28 cellular contexts compared by ENCODE assay signal in the genomic region with DNA sequence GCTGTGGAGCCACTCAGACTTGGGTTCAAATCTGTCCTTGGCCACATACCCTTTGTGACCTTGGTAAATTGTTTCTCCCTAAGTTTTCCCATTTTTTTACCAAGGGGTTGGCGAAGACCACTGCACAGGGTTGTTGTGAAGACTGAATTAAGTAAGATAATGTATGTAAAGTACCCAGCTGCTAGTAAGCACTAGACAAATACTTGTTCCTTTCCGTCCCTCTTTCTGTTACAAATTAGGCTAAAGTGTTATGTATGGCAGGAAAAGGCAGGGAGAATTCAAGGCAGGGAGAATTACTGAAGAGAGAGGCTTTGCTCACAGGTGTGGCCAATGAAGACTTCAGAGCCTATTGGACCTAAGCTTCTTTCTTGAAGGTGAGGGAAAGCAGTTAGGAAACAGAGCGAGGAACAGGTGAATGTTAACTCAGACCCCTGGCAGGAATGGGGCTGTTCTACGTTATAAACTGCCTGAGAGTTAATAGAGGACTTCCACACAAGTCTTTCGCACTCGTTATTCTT. TPM values are rescaled to one million over a fixed set of nuclear protein-coding genes. Genes with fewer than 3 reads are reported as not detected.
DNase-seq lines count a peak whose midpoint lies in the region; ATAC-seq and TF ChIP-seq lines count a peak whose summit lies in the region.
"Had no signal": no experiment of that assay in that cellular context is flagged by ENCODE, and none has a peak within 500 bp of the region (broad histone marks: within the 10 kb centered on the region; RNA-seq: fewer than 3 reads in every experiment).

No MANE protein-coding gene starts in this region.

- H2AFZ ChIP-seq in GM23338 = no peak overlapping the region
- H2AFZ ChIP-seq: PC-9 had no signal

- peak overlapping the region; percentile 71 for H3K4me2 ChIP-seq in GM23338
- H3K4me2 ChIP-seq: BLaER1 treated with 17β-estradiol and CSF1 and Interleukin-3, amounts not matched to agents 10 nM and 100 nM; PC-9 had no signal

- peak overlapping the region; percentile 12; the same call in 1 of the 2 replicates for H3K9ac ChIP-seq in iPS-20b (ENCODE audit: low read depth, low read length)
- H3K9ac ChIP-seq: BLaER1 treated with 17β-estradiol and CSF1 and Interleukin-3, amounts not matched to agents 10 nM and 100 nM had no signal

- no peaks in the 10 kb centered on the region for H4K20me1 ChIP-seq in GM23338 (replicated peaks; ENCODE audit: insufficient read depth)

- DNase-seq in GM23338 (ENCODE audit: low spot score) (peak; percentile 70), RWPE2 (ENCODE audit: low spot score) (no peak), foreskin keratinocyte (no peak), NCI-H128 (lab: John Stamatoyannopoulos, UW; ENCODE audit: unreplicated experiment) (no peak), cortex of kidney (lab: John Stamatoyannopoulos, UW) (no peak), pons (ENCODE audit: low spot score) (no peak)
- DNase-seq: 8988T; Caco-2; CD4-positive, alpha-beta memory T cell; DMS 273 treated with DMSO at 0.1 percent for 48 hours; DMS79 treated with DMSO at 0.1 percent for 48 hours; HCEC 1CT; MG63; NCI-H1417 treated with DMSO at 0.1 percent for 48 hours; NCI-H187; NCI-H2107; NCI-H446 treated with DMSO at 0.1 percent for 48 hours; NCI-H526 treated with DMSO at 0.1 percent for 48 hours; PC-9; SIG-M5 had no signal

- no peaks in the 10 kb centered on the region for H3K79me2 ChIP-seq in GM23338 (replicated peaks; ENCODE audit: insufficient read depth)

- peaks cover 44% of the 10 kb centered on the region for H3K4me1 ChIP-seq in GM23338 (ENCODE audit: insufficient read depth)
- H3K4me1 ChIP-seq in RWPE2 (ENCODE audit: insufficient read depth, poor library complexity, severe bottlenecking) = peaks cover 16% of the 10 kb centered on the region
- peaks cover 16% of the 10 kb centered on the region for H3K4me1 ChIP-seq in foreskin keratinocyte
- peaks cover 23% of the 10 kb centered on the region for H3K4me1 ChIP-seq in iPS-20b (ENCODE audit: insufficient read depth, low read length)
- H3K4me1 ChIP-seq: Caco-2 had no signal

- H3K27me3 Mint-ChIP-seq in GM23338 (ENCODE audit: insufficient read depth, low read depth, poor library complexity) = peaks cover 9% of the 10 kb centered on the region

- ATAC-seq in GM23338 (peak; percentile 73), RWPE2 (ENCODE audit: low read depth) (no peak), foreskin keratinocyte (no peak), HG02571 (IDR thresholded peaks at IDR 0.05; ENCODE audit: unreplicated experiment) (no peak)
- ATAC-seq: GM12878, HepG2, K562 had no signal

- H3K9me3 Mint-ChIP-seq in GM23338 = peaks cover 16% of the 10 kb centered on the region
- H3K9me3 Mint-ChIP-seq: CD4-positive, alpha-beta memory T cell had no signal

- H3K9me2 ChIP-seq in GM23338 (ENCODE audit: insufficient read depth) = no peaks in the 10 kb centered on the region; the same call in 1 of the 2 replicates

- H3K4me1 Mint-ChIP-seq in GM23338 = peaks cover 51% of the 10 kb centered on the region
- H3K4me1 Mint-ChIP-seq: CD4-positive, alpha-beta memory T cell had no signal

- H3K36me3 Mint-ChIP-seq in GM23338 (ENCODE audit: low read depth) = peaks cover 17% of the 10 kb centered on the region
- H3K36me3 Mint-ChIP-seq: CD4-positive, alpha-beta memory T cell had no signal

- peak overlapping the region; percentile 36 for H3K4me3 ChIP-seq in GM23338
- no peak overlapping the region for H3K4me3 ChIP-seq in RWPE2 (ENCODE audit: severe bottlenecking)
- H3K4me3 ChIP-seq in iPS-20b (ENCODE audit: low read length) = 0 out of 2 replicates have a peak overlapping the region, but pooled peaks have one; percentile 1
- H3K4me3 ChIP-seq: BLaER1 treated with 17β-estradiol and CSF1 and Interleukin-3, amounts not matched to agents 10 nM and 100 nM; GM12878; K562; MG63; PC-9 had no signal

- H3F3A ChIP-seq in GM23338 (replicated peaks; ENCODE audit: low read depth) = peaks cover 11% of the 10 kb centered on the region

- H3K27me3 ChIP-seq in GM23338 (ENCODE audit: insufficient read depth) (no peaks in the 10 kb centered on the region), RWPE2 (ENCODE audit: insufficient read depth, poor library complexity, severe bottlenecking) (no peaks in the 10 kb centered on the region), foreskin keratinocyte (no peaks in the 10 kb centered on the region), iPS-20b (ENCODE audit: insufficient read depth, low read length) (no peaks in the 10 kb centered on the region)
- H3K27me3 ChIP-seq: BLaER1 treated with 17β-estradiol and CSF1 and Interleukin-3, amounts not matched to agents 10 nM and 100 nM; MG63 had no signal

- H3K27ac ChIP-seq in GM23338 (ENCODE audit: low read depth) (peak overlapping the region; percentile 98), RWPE2 (ENCODE audit: poor library complexity, severe bottlenecking) (peak overlapping the region; percentile 71), foreskin keratinocyte (peak overlapping the region; percentile 100), iPS-20b (ENCODE audit: low read length) (peak overlapping the region; percentile 14)
- H3K27ac ChIP-seq: BLaER1 treated with 17β-estradiol and CSF1 and Interleukin-3, amounts not matched to agents 10 nM and 100 nM; PC-9; RWPE1 had no signal

- TF ChIP-seq CTCF in GM23338 (conservative IDR thresholded peaks at IDR 0.05; ENCODE audit: low read depth in 2 of 2) (no peak), RWPE2 (IDR thresholded peaks at IDR 0.05; ENCODE audit: poor library complexity, severe bottlenecking) (no peak), foreskin keratinocyte (conservative IDR thresholded peaks at IDR 0.05) (no peak)

- H3K4me3 Mint-ChIP-seq in GM23338 = no peak overlapping the region
- H3K4me3 Mint-ChIP-seq: CD4-positive, alpha-beta memory T cell had no signal

- no peaks in the 10 kb centered on the region for H3K36me3 ChIP-seq in GM23338 (ENCODE audit: insufficient read depth)
- H3K36me3 ChIP-seq in RWPE2 (ENCODE audit: low read depth) = peaks cover 19% of the 10 kb centered on the region; the same call in 1 of the 2 replicates
- H3K36me3 ChIP-seq in iPS-20b (ENCODE audit: insufficient read depth, low read depth, low read length) = no peaks in the 10 kb centered on the region
- H3K36me3 ChIP-seq: MG63 had no signal

- H3K27ac Mint-ChIP-seq in GM23338 = peak overlapping the region; percentile 78
- H3K27ac Mint-ChIP-seq: CD4-positive, alpha-beta memory T cell had no signal

- H3K9me3 ChIP-seq in RWPE2 (ENCODE audit: severe bottlenecking) (no peaks in the 10 kb centered on the region), iPS-20b (ENCODE audit: insufficient read depth, low read depth, low read length) (no peaks in the 10 kb centered on the region)
- H3K9me3 ChIP-seq: BLaER1 treated with 17β-estradiol and CSF1 and Interleukin-3, amounts not matched to agents 10 nM and 100 nM; Caco-2; MG63 had no signal

RNA-seq across cellular contexts. Expression of gene ABHD12B, which starts 25.9 kb away (rescaled TPM):
- total RNA-seq in GM23338 (2014; rRNA removed; shearing (Covaris generic)) = 9.0 and 13.4 TPM in 2 replicates
- polyA plus RNA-seq in GM23338 (2016; fragmentation: Nextera tagmentation; extraction: Ambion mirVana) (52.8 and 56.9 TPM in 2 replicates), foreskin keratinocyte (not detected in 2 replicates)
- total RNA-seq in foreskin keratinocyte = not detected in 2 replicates
- total RNA-seq: Caco-2; CD4-positive, alpha-beta memory T cell; GM12878; HepG2; K562; LHCN-M2; PC-9 had no signal
- polyA plus RNA-seq: CD4-positive, alpha-beta memory T cell; GM12878; HepG2; K562 had no signal

RNA-seq across cellular contexts. Expression of gene PYGL, which starts 46.6 kb away (rescaled TPM):
- 77.0 and 93.8 TPM in 2 replicates for total RNA-seq in GM23338 (2014; rRNA removed; shearing (Covaris generic))
- polyA plus RNA-seq in GM23338 (2016; fragmentation: Nextera tagmentation; extraction: Ambion mirVana) = 50.9 and 57.6 TPM in 2 replicates
- total RNA-seq in foreskin keratinocyte = 238 and 327 TPM in 2 replicates
- 115 and 162 TPM in 2 replicates for polyA plus RNA-seq in foreskin keratinocyte
- polyA plus RNA-seq: CD4-positive, alpha-beta memory T cell had no signal

Comparison
In these comparisons a context has a peak if more than half of its experiments do, and no peak if none do; other contexts are left out.
1. H3K27ac ChIP-seq: peak in every context shown above with its lines; median percentile 100 in foreskin keratinocyte; 98 in GM23338; 71 in RWPE2; 14 in iPS-20b.